9 cellular contexts compared by ENCODE assay signal in genomic region chr19:14544977-14545715, GRCh38. TPM values are rescaled to one million over a fixed set of nuclear protein-coding genes. Genes with fewer than 3 reads are reported as not detected.
A peak's percentile ranks its signal among the peaks of the same experiment; 100 is the strongest.
DNase-seq lines count a peak whose midpoint lies in the region; ATAC-seq and TF ChIP-seq lines count a peak whose summit lies in the region.
"Had no signal": no experiment of that assay in that cellular context is flagged by ENCODE, and none has a peak within 500 bp of the region (broad histone marks: within the 10 kb centered on the region; RNA-seq: fewer than 3 reads in every experiment).

No MANE protein-coding gene starts in this region.

- no peaks in the 10 kb centered on the region for H3K9me3 Mint-ChIP-seq in chondrocyte (ENCODE audit: low read depth)

- 57% methylated on average over 20 of the region's 21 CpGs for WGBS in prostate gland

- H3K4me1 Mint-ChIP-seq in chondrocyte (ENCODE audit: low read depth), result peaks cover 29% of the 10 kb centered on the region

- ATAC-seq in GM21717 (IDR thresholded peaks at IDR 0.05; ENCODE audit: unreplicated experiment) (no peak), GM18868 (IDR thresholded peaks at IDR 0.05; ENCODE audit: unreplicated experiment) (no peak), GM19324 (IDR thresholded peaks at IDR 0.05; ENCODE audit: low FRiP score, unreplicated experiment) (no peak)

- peak overlapping the region; percentile 14 for H3K27ac Mint-ChIP-seq in chondrocyte (ENCODE audit: unreplicated experiment)

- H3K36me3 ChIP-seq in prostate gland, result no peaks in the 10 kb centered on the region

- H3K27ac ChIP-seq in prostate gland, result peak overlapping the region; percentile 53 to 59
- H3K27ac ChIP-seq: ascending aorta had no signal

- H3K4me1 ChIP-seq in prostate gland (replicated peaks), result peaks cover 7% of the 10 kb centered on the region
- H3K4me1 ChIP-seq: ascending aorta had no signal

- H3K27me3 Mint-ChIP-seq in chondrocyte (ENCODE audit: low read depth), result no peaks in the 10 kb centered on the region

- TF ChIP-seq CTCF in chondrocyte (IDR thresholded peaks at IDR 0.05), result no peak
- TF ChIP-seq CTCF in prostate gland (IDR thresholded peaks at IDR 0.05), result no peak

- H3K27me3 ChIP-seq in prostate gland (replicated peaks; ENCODE audit: insufficient read depth), result no peaks in the 10 kb centered on the region
- H3K27me3 ChIP-seq: ascending aorta had no signal

- DNase-seq in NCI-H1436 (lab: John Stamatoyannopoulos, UW) (peak; percentile 87), chondrocyte (ENCODE audit: low spot score) (no peak), prostate gland (ENCODE audit: low spot score) (peak; percentile 77)
- DNase-seq: NCI-H226 had no signal

- H3K4me3 ChIP-seq in prostate gland, result no peak overlapping the region
- H3K4me3 ChIP-seq: ascending aorta had no signal

- H3K4me3 Mint-ChIP-seq in chondrocyte (ENCODE audit: unreplicated experiment), result no peak overlapping the region

- no peak for TF ChIP-seq POLR2A in prostate gland (IDR thresholded peaks at IDR 0.05)

- H3K9me3 ChIP-seq in prostate gland, result no peaks in the 10 kb centered on the region
- H3K9me3 ChIP-seq: ascending aorta had no signal

- H3K36me3 Mint-ChIP-seq in chondrocyte (ENCODE audit: low read depth), result no peaks in the 10 kb centered on the region

- intact Hi-C loops in prostate gland (cut with DNase I), result no loop called here

RNA-seq across cellular contexts. Expression of gene TECR, which starts 15.8 kb away (rescaled TPM):
- 69.4 to 98.0 TPM (median 70.7 TPM) in 3 replicates for total RNA-seq in chondrocyte
- total RNA-seq in prostate gland, result 100 to 1,000 TPM; 137 to 154 TPM

RNA-seq across cellular contexts. Expression of gene NDUFB7, which starts 26.7 kb away (rescaled TPM):
- total RNA-seq in chondrocyte (126 to 154 TPM (median 128 TPM) in 3 replicates), prostate gland (100 to 1,000 TPM; 507 to 534 TPM)

RNA-seq across cellular contexts. Expression of gene DNAJB1, which starts 26.9 kb away (rescaled TPM):
- total RNA-seq in chondrocyte (63.1 to 85.1 TPM (median 77.2 TPM) in 3 replicates), prostate gland (100 to 1,000 TPM in 1 of 2 donors, 10 to 100 TPM in 1; 91.6 to 108 TPM)

RNA-seq across cellular contexts. Expression of gene CLEC17A, which starts 37.7 kb away (rescaled TPM):
- total RNA-seq in chondrocyte, result not detected in 3 replicates
- 1 to 10 TPM in 1 of 2 donors, under 1 TPM in 1; 0.14 to 1.0 TPM for total RNA-seq in prostate gland
- total RNA-seq: ascending aorta, pulmonary artery endothelial cell had no signal

RNA-seq across cellular contexts. Expression of gene GIPC1, which starts 49.2 kb away (rescaled TPM):
- total RNA-seq in chondrocyte (83.7 to 107 TPM (median 99.6 TPM) in 3 replicates), prostate gland (100 to 1,000 TPM in 1 of 2 donors, 10 to 100 TPM in 1; 71.8 to 101 TPM)
